In genomic region chr10:124743188-124744046, GRCh38 we compare ENCODE assay signal across 8 cellular contexts. TPM values are rescaled to one million over a fixed set of nuclear protein-coding genes. Genes with fewer than 3 reads are reported as not detected.
DNase-seq lines count a peak whose midpoint lies in the region; ATAC-seq and TF ChIP-seq lines count a peak whose summit lies in the region.

No MANE protein-coding gene starts in this region.

- H3K27ac ChIP-seq in C4-2B, result peak overlapping the region; percentile 80
- H3K27ac ChIP-seq in right cardiac atrium (ENCODE audit: low read length), result peak overlapping the region; percentile 54
- peak overlapping the region; percentile 92 to 97 (median 92) for H3K27ac ChIP-seq in gastrocnemius medialis

- ATAC-seq in activated naive CD8-positive, alpha-beta T cell treated with anti-CD3 and anti-CD28 coated beads, Interleukin-2, amount 50 U/mL, for 24 hours, result peak; percentile 20
- peak; percentile 19 to 22 for ATAC-seq in right cardiac atrium
- ATAC-seq in gastrocnemius medialis, result peak; percentile 1 to 22
- ATAC-seq in HG03442 (IDR thresholded peaks at IDR 0.05; ENCODE audit: unreplicated experiment), result no peak
- ATAC-seq in GM18870 (IDR thresholded peaks at IDR 0.05; ENCODE audit: unreplicated experiment), result no peak

- H3K36me3 ChIP-seq in gastrocnemius medialis, result no peaks in the 10 kb centered on the region

- H3K4me3 ChIP-seq in right cardiac atrium (ENCODE audit: low read length) (peak overlapping the region; percentile 79), gastrocnemius medialis (peak overlapping the region; percentile 69 to 88 (median 78))

- peak in 1 of 2 donors; percentile 24 for TF ChIP-seq POLR2A in gastrocnemius medialis (IDR thresholded peaks at IDR 0.05)

- H3K27me3 Mint-ChIP-seq in activated naive CD8-positive, alpha-beta T cell treated with anti-CD3 and anti-CD28 coated beads, Interleukin-2, amount 50 U/mL, for 24 hours, result peaks cover 6% of the 10 kb centered on the region

- no peak for TF ChIP-seq CTCF in C4-2B (conservative IDR thresholded peaks at IDR 0.05)
- no peak for TF ChIP-seq CTCF in GM20000 (IDR thresholded peaks at IDR 0.05; ENCODE audit: extremely low read depth, missing control alignments)
- TF ChIP-seq CTCF in gastrocnemius medialis (IDR thresholded peaks at IDR 0.05 in 4 of 5, conservative IDR thresholded peaks at IDR 0.05 in 1 of 5), result no peak

- WGBS in right cardiac atrium, result under 1% methylated on average over 89 of the region's 89 CpGs

- DNase-seq in GM20000 (ENCODE audit: low spot score) (peak; percentile 62), NAMALWA (ENCODE audit: low spot score) (peak; percentile 53), right cardiac atrium (peak; percentile 45 to 82 (median 80)), gastrocnemius medialis (peak in 1 of 2 donors; percentile 62)
- DNase-seq in activated naive CD8-positive, alpha-beta T cell treated with anti-CD3 and anti-CD28 coated beads, Interleukin-2, amount 50 U/mL, for 24 hours, result peak; percentile 42

- H3K36me3 Mint-ChIP-seq in activated naive CD8-positive, alpha-beta T cell treated with anti-CD3 and anti-CD28 coated beads, Interleukin-2, amount 50 U/mL, for 24 hours (ENCODE audit: low read depth), result no peaks in the 10 kb centered on the region

- H3K4me1 Mint-ChIP-seq in activated naive CD8-positive, alpha-beta T cell treated with anti-CD3 and anti-CD28 coated beads, Interleukin-2, amount 50 U/mL, for 24 hours, result peaks cover 54% of the 10 kb centered on the region

- H3K9me3 ChIP-seq in right cardiac atrium (ENCODE audit: control insufficient read depth, low read length) (no peaks in the 10 kb centered on the region), gastrocnemius medialis (no peaks in the 10 kb centered on the region)

- peak overlapping the region; percentile 92 for H3K4me3 Mint-ChIP-seq in activated naive CD8-positive, alpha-beta T cell treated with anti-CD3 and anti-CD28 coated beads, Interleukin-2, amount 50 U/mL, for 24 hours

- H3K4me1 ChIP-seq in right cardiac atrium (ENCODE audit: control insufficient read depth, insufficient read depth, low read length) (peaks cover 8% of the 10 kb centered on the region), gastrocnemius medialis (peaks cover 56 to 62% of the 10 kb centered on the region in 2 donors)

- H3K27me3 ChIP-seq in right cardiac atrium (ENCODE audit: control insufficient read depth, insufficient read depth) (no peaks in the 10 kb centered on the region), gastrocnemius medialis (no peaks in the 10 kb centered on the region)

- intact Hi-C loops in right cardiac atrium (cut with DNase I) (loop anchor here in 3 of 4 donors (2.0 to 5.0 kb wide), 4 partner anchors 41 to 207 kb away; no protein-coding TSS in a partner anchor), gastrocnemius medialis (cut with DNase I; ENCODE audit: low total_unique reads) (loop anchor here (2.0 to 5.0 kb wide), 4 partner anchors 56 to 213 kb away; no protein-coding TSS in a partner anchor)

- peak overlapping the region; percentile 82 for H3K27ac Mint-ChIP-seq in activated naive CD8-positive, alpha-beta T cell treated with anti-CD3 and anti-CD28 coated beads, Interleukin-2, amount 50 U/mL, for 24 hours

- no peaks in the 10 kb centered on the region for H3K9me3 Mint-ChIP-seq in activated naive CD8-positive, alpha-beta T cell treated with anti-CD3 and anti-CD28 coated beads, Interleukin-2, amount 50 U/mL, for 24 hours

- in situ Hi-C loops in gastrocnemius medialis (cut with MboI; ENCODE audit: low sequenced_read_pairs in 4 of 4), result loop anchor here (5.0 to 25.0 kb wide), 5 partner anchors 56 to 206 kb away; no protein-coding TSS in a partner anchor

RNA-seq across cellular contexts. Expression of gene FAM53B, which starts 0.8 kb away (rescaled TPM):
- total RNA-seq in right cardiac atrium (10 to 100 TPM; 34.6 to 58.3 (median 49.8) TPM), gastrocnemius medialis (100 to 1,000 TPM; 140 to 253 (median 192) TPM)
- polyA plus RNA-seq in right cardiac atrium, result 39.5 TPM

RNA-seq across cellular contexts. Expression of gene EEF1AKMT2, which starts 48.3 kb away (rescaled TPM):
- total RNA-seq in right cardiac atrium, result 10 to 100 TPM; 10.6 to 14.5 (median 12.2) TPM
- polyA plus RNA-seq in right cardiac atrium, result 8.9 TPM
- total RNA-seq in gastrocnemius medialis, result 10 to 100 TPM in 2 of 4 donors, 1 to 10 TPM in 2; 7.9 to 13.5 (median 9.6) TPM

RNA-seq across cellular contexts. Expression of gene ABRAXAS2, which starts 58.2 kb away (rescaled TPM):
- total RNA-seq in right cardiac atrium (10 to 100 TPM in 3 of 4 donors, 1 to 10 TPM in 1; 9.9 to 13.7 (median 12.5) TPM), gastrocnemius medialis (10 to 100 TPM; 22.7 to 27.3 (median 24.9) TPM)
- 5.6 TPM for polyA plus RNA-seq in right cardiac atrium

Comparison
In these comparisons a context has a peak if more than half of its experiments do, and no peak if none do; other contexts are left out.
1. ATAC-seq: peak in activated naive CD8-positive, alpha-beta T cell treated with anti-CD3 and anti-CD28 coated beads, Interleukin-2, amount 50 U/mL, for 24 hours (single experiment), right cardiac atrium (2 of 2) and gastrocnemius medialis (2 of 2); none in HG03442 (single experiment) and GM18870 (single experiment).
2. Peak in every context shown above with its lines, with median percentiles within 50 percentile points of each other: H3K27ac ChIP-seq.